In the genomic region with DNA sequence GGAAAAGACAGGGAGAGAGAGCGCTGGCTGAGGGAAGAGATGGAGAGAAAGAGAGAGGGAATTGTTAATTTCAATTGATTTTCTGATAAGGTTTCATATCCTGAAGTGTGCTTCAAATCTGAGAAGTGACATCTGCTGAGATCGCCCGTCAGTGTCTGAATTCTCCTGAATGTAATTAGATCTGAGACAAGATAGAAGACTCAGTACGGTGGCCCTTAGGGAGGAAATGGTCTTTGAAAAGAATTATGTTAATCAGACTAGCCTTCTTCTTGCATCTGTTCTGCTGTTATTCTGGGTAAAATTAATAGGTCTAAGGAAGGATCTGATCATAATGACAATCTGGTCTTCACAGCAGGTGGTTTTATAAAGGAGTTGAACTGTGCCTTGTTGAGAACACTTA, we compare ENCODE assay signal across 21 cellular contexts.
DNase-seq lines count a peak whose midpoint lies in the region; ATAC-seq and TF ChIP-seq lines count a peak whose summit lies in the region.
"Had no signal": no experiment of that assay in that cellular context is flagged by ENCODE, and none has a peak within 500 bp of the region (broad histone marks: within the 10 kb centered on the region; RNA-seq: fewer than 3 reads in every experiment).

No MANE protein-coding gene starts in this region.

- POLR2A ChIA-PET in PC-9 (lab: Charles Lee; ENCODE audit: unreplicated experiment), result no interaction called here

- H3K4me1 ChIP-seq in BLaER1 (peaks cover 8% of the 10 kb centered on the region; the same call in 1 of the 2 replicates), Karpas-422 (ENCODE audit: low read length) (peaks cover 33% of the 10 kb centered on the region), PC-9 (replicated peaks; ENCODE audit: insufficient read depth) (no peaks in the 10 kb centered on the region), breast epithelium (no peaks in the 10 kb centered on the region)
- H3K4me1 ChIP-seq: SJSA1, testis had no signal

- H3K4me2 ChIP-seq in BLaER1 (peak overlapping the region; percentile 22; the same call in 1 of the 2 replicates), Karpas-422 (ENCODE audit: low read depth, low read length, poor library complexity, severe bottlenecking) (peak overlapping the region; percentile 45), PC-9 (no peak overlapping the region)
- H3K4me2 ChIP-seq: KMS-11 had no signal

- H4K20me1 ChIP-seq in BLaER1, result no peaks in the 10 kb centered on the region
- no peaks in the 10 kb centered on the region for H4K20me1 ChIP-seq in Karpas-422 (ENCODE audit: insufficient read depth, low read depth, low read length)
- no peaks in the 10 kb centered on the region for H4K20me1 ChIP-seq in PC-9 (ENCODE audit: insufficient read depth)

- H3K9me3 ChIP-seq in BLaER1, result no peaks in the 10 kb centered on the region
- H3K9me3 ChIP-seq in Karpas-422 (ENCODE audit: low read length), result no peaks in the 10 kb centered on the region
- H3K9me3 ChIP-seq in PC-9 (ENCODE audit: insufficient read depth, low read depth), result no peaks in the 10 kb centered on the region
- H3K9me3 ChIP-seq in breast epithelium, result no peaks in the 10 kb centered on the region
- H3K9me3 ChIP-seq: heart right ventricle, SJSA1, testis had no signal

- H3K36me3 Mint-ChIP-seq in endothelial cell (ENCODE audit: low read depth, unreplicated experiment), result no peaks in the 10 kb centered on the region
- H3K36me3 Mint-ChIP-seq in stimulated activated effector memory CD8-positive, alpha-beta T cell treated with anti-CD3 and anti-CD28 coated beads, Interleukin-12 subunit alpha, Interleukin-12 subunit beta, amount 100 ng/mL, for 72 hours, result no peaks in the 10 kb centered on the region
- H3K36me3 Mint-ChIP-seq: activated naive CD8-positive, alpha-beta T cell treated with anti-CD3 and anti-CD28 coated beads for 36 hours; CD4-positive, CD25-positive, alpha-beta regulatory T cell had no signal

- H3K27ac Mint-ChIP-seq in endothelial cell (ENCODE audit: unreplicated experiment), result peak overlapping the region; percentile 44
- no peak overlapping the region for H3K27ac Mint-ChIP-seq in stimulated activated effector memory CD8-positive, alpha-beta T cell treated with anti-CD3 and anti-CD28 coated beads, Interleukin-12 subunit alpha, Interleukin-12 subunit beta, amount 100 ng/mL, for 72 hours
- H3K27ac Mint-ChIP-seq: activated naive CD8-positive, alpha-beta T cell treated with anti-CD3 and anti-CD28 coated beads for 36 hours; CD4-positive, CD25-positive, alpha-beta regulatory T cell had no signal

- BruUV-seq in PC-9 (replicated peaks; lab: Mats Ljungman, UMichigan), result no TSS peak

- H3K36me3 ChIP-seq in BLaER1 (no peaks in the 10 kb centered on the region), Karpas-422 (ENCODE audit: insufficient read depth, low read length) (no peaks in the 10 kb centered on the region), PC-9 (ENCODE audit: low read depth) (no peaks in the 10 kb centered on the region), breast epithelium (no peaks in the 10 kb centered on the region)
- H3K36me3 ChIP-seq: heart right ventricle, SJSA1 had no signal

- peak overlapping the region; percentile 64 for H3K4me3 Mint-ChIP-seq in endothelial cell (ENCODE audit: unreplicated experiment)
- no peak overlapping the region for H3K4me3 Mint-ChIP-seq in stimulated activated effector memory CD8-positive, alpha-beta T cell treated with anti-CD3 and anti-CD28 coated beads, Interleukin-12 subunit alpha, Interleukin-12 subunit beta, amount 100 ng/mL, for 72 hours
- H3K4me3 Mint-ChIP-seq: activated naive CD8-positive, alpha-beta T cell treated with anti-CD3 and anti-CD28 coated beads for 36 hours; CD4-positive, CD25-positive, alpha-beta regulatory T cell had no signal

- no peak overlapping the region for H3K27ac ChIP-seq in BLaER1
- H3K27ac ChIP-seq in Karpas-422 (ENCODE audit: low read length), result peak overlapping the region; percentile 83
- H3K27ac ChIP-seq in PC-9, result no peak overlapping the region
- H3K27ac ChIP-seq in breast epithelium, result no peak overlapping the region
- H3K27ac ChIP-seq: GM23248, heart right ventricle, KMS-11, SJSA1, testis had no signal

- H3K9ac ChIP-seq in BLaER1 (no peak overlapping the region), Karpas-422 (ENCODE audit: low read length) (peak overlapping the region; percentile 48)
- H3K9ac ChIP-seq: GM23248, KMS-11 had no signal

- H3K27me3 Mint-ChIP-seq in endothelial cell (ENCODE audit: unreplicated experiment), result no peaks in the 10 kb centered on the region

- H2AFZ ChIP-seq in Karpas-422 (ENCODE audit: low read length) (peak overlapping the region; percentile 43; the same call in 1 of the 2 replicates), PC-9 (no peak overlapping the region)
- H2AFZ ChIP-seq: GM23248 had no signal

- H3K4me3 ChIP-seq in BLaER1 (no peak overlapping the region), Karpas-422 (ENCODE audit: low read length) (no peak overlapping the region), PC-9 (no peak overlapping the region), breast epithelium (no peak overlapping the region)
- H3K4me3 ChIP-seq: GM23248, heart right ventricle, lung, SJSA1, testis had no signal

- no peak for TF ChIP-seq CTCF in endothelial cell (IDR thresholded peaks at IDR 0.05; ENCODE audit: unreplicated experiment)
- TF ChIP-seq CTCF in PC-9 (conservative IDR thresholded peaks at IDR 0.05), result no peak
- TF ChIP-seq CTCF in breast epithelium (IDR thresholded peaks at IDR 0.05), result no peak

- H3K9me2 ChIP-seq in Karpas-422 (replicated peaks; ENCODE audit: insufficient read depth, low read length) (no peaks in the 10 kb centered on the region), PC-9 (ENCODE audit: insufficient read depth) (no peaks in the 10 kb centered on the region)

- DNase-seq in Karpas-422 (peak; percentile 71), NCI-H2171 treated with DMSO at 0.1 percent for 48 hours (lab: John Stamatoyannopoulos, UW) (peak; percentile 84), endothelial cell (ENCODE audit: low spot score) (no peak), PC-9 (no peak), breast epithelium (ENCODE audit: low spot score in 2 of 2) (no peak)
- DNase-seq in stimulated activated effector memory CD8-positive, alpha-beta T cell treated with anti-CD3 and anti-CD28 coated beads, Interleukin-12 subunit alpha, Interleukin-12 subunit beta, amount 100 ng/mL, for 72 hours (ENCODE audit: low spot score in 2 of 2), result no peak
- DNase-seq: activated naive CD8-positive, alpha-beta T cell treated with anti-CD3 and anti-CD28 coated beads for 36 hours; CD4-positive, CD25-positive, alpha-beta regulatory T cell; EL; GM23248; heart right ventricle; NCI-H1048; NCI-H774; right cardiac atrium; testis had no signal

- no peaks in the 10 kb centered on the region for H3K27me3 ChIP-seq in BLaER1
- H3K27me3 ChIP-seq in Karpas-422 (ENCODE audit: low read length), result no peaks in the 10 kb centered on the region
- peaks cover 7% of the 10 kb centered on the region; the same call in 1 of the 2 replicates for H3K27me3 ChIP-seq in PC-9 (ENCODE audit: insufficient read depth, low read depth)
- H3K27me3 ChIP-seq in breast epithelium, result peaks cover 0 to 6% of the 10 kb centered on the region in 2 donors
- H3K27me3 ChIP-seq: heart right ventricle, SJSA1, testis had no signal

- peaks cover 10% of the 10 kb centered on the region for H3K4me1 Mint-ChIP-seq in endothelial cell (ENCODE audit: unreplicated experiment)
- H3K4me1 Mint-ChIP-seq in stimulated activated effector memory CD8-positive, alpha-beta T cell treated with anti-CD3 and anti-CD28 coated beads, Interleukin-12 subunit alpha, Interleukin-12 subunit beta, amount 100 ng/mL, for 72 hours, result no peaks in the 10 kb centered on the region
- H3K4me1 Mint-ChIP-seq: activated naive CD8-positive, alpha-beta T cell treated with anti-CD3 and anti-CD28 coated beads for 36 hours; CD4-positive, CD25-positive, alpha-beta regulatory T cell had no signal

- CTCF ChIA-PET in PC-9 (lab: Charles Lee), result no interaction called here

- TF ChIP-seq POLR2A in breast epithelium (IDR thresholded peaks at IDR 0.05), result no peak

- no peaks in the 10 kb centered on the region for H3F3A ChIP-seq in PC-9 (ENCODE audit: insufficient read depth, low read depth)

- intact Hi-C loops in PC-9 (cut with micrococcal nuclease; ENCODE audit: unreplicated experiment) (no loop called here), breast epithelium (cut with DNase I; ENCODE audit: low total_unique reads) (no loop called here)

- H3K79me2 ChIP-seq in Karpas-422 (ENCODE audit: low read length) (no peaks in the 10 kb centered on the region), PC-9 (ENCODE audit: low read depth) (no peaks in the 10 kb centered on the region)

- no peak for ATAC-seq in esophagus mucosa
- no peak for ATAC-seq in stimulated activated effector memory CD8-positive, alpha-beta T cell treated with anti-CD3 and anti-CD28 coated beads, Interleukin-12 subunit alpha, Interleukin-12 subunit beta, amount 100 ng/mL, for 72 hours
- ATAC-seq: activated CD4-positive, CD25-positive, alpha-beta regulatory T cell treated with anti-CD3 and anti-CD28 coated beads, Interleukin-2, amount 50 U/mL, for 24 hours; heart right ventricle; right cardiac atrium had no signal

- H3K9me3 Mint-ChIP-seq in endothelial cell (ENCODE audit: unreplicated experiment), result no peaks in the 10 kb centered on the region
- no peaks in the 10 kb centered on the region for H3K9me3 Mint-ChIP-seq in stimulated activated effector memory CD8-positive, alpha-beta T cell treated with anti-CD3 and anti-CD28 coated beads, Interleukin-12 subunit alpha, Interleukin-12 subunit beta, amount 100 ng/mL, for 72 hours
- H3K9me3 Mint-ChIP-seq: activated naive CD8-positive, alpha-beta T cell treated with anti-CD3 and anti-CD28 coated beads for 36 hours had no signal

Comparison
In these comparisons a context has a peak if more than half of its experiments do, and no peak if none do; other contexts are left out.
1. DNase-seq: peak in Karpas-422 (single experiment) and NCI-H2171 treated with DMSO at 0.1 percent for 48 hours (single experiment); none in endothelial cell (single experiment), PC-9 (0 of 2), breast epithelium (0 of 2) and stimulated activated effector memory CD8-positive, alpha-beta T cell treated with anti-CD3 and anti-CD28 coated beads, Interleukin-12 subunit alpha, Interleukin-12 subunit beta, amount 100 ng/mL, for 72 hours (0 of 2).